Comparison of ENCODE assay signal across 10 cellular contexts in genomic region chr4:67699603-67700002, GRCh38. TPM values are rescaled to one million over a fixed set of nuclear protein-coding genes. Genes with fewer than 3 reads are reported as not detected.
A peak's percentile ranks its signal among the peaks of the same experiment; 100 is the strongest.
DNase-seq lines count a peak whose midpoint lies in the region; ATAC-seq and TF ChIP-seq lines count a peak whose summit lies in the region.
"Had no signal": no experiment of that assay in that cellular context is flagged by ENCODE, and none has a peak within 500 bp of the region (broad histone marks: within the 10 kb centered on the region; RNA-seq: fewer than 3 reads in every experiment).

No MANE protein-coding gene starts in this region.

- peak overlapping the region; percentile 96 for H3K27ac Mint-ChIP-seq in activated CD8-positive, alpha-beta T cell treated with anti-CD3 and anti-CD28 coated beads, Interleukin-2, amount 10 ng/mL, durations not matched to agents 7 days and 5 days
- H3K27ac Mint-ChIP-seq in immature natural killer cell = peak overlapping the region; percentile 92 to 99 (median 98)

- H3K4me1 ChIP-seq in left ventricle myocardium inferior (peaks cover 25% of the 10 kb centered on the region), upper lobe of right lung (peaks cover 5% of the 10 kb centered on the region)

- H3K36me3 Mint-ChIP-seq in activated CD8-positive, alpha-beta T cell treated with anti-CD3 and anti-CD28 coated beads, Interleukin-2, amount 10 ng/mL, durations not matched to agents 7 days and 5 days (ENCODE audit: low read depth) = peaks cover 46% of the 10 kb centered on the region
- peaks cover 3 to 6% (median 4%) of the 10 kb centered on the region in 3 donors for H3K36me3 Mint-ChIP-seq in immature natural killer cell

- CTCF ChIA-PET in activated CD8-positive, alpha-beta T cell treated with anti-CD3 and anti-CD28 coated beads, Interleukin-2, amount 10 ng/mL, durations not matched to agents 7 days and 5 days (lab: Charles Lee) = interaction anchor here (0.8 to 2.3 kb wide), 10 partner anchors 8 to 676 kb away, joined by 3 to 12 read pairs (median 4); partner anchors contain the start of gene CENPC

- no peaks in the 10 kb centered on the region for H3K27me3 Mint-ChIP-seq in activated CD8-positive, alpha-beta T cell treated with anti-CD3 and anti-CD28 coated beads, Interleukin-2, amount 10 ng/mL, durations not matched to agents 7 days and 5 days (ENCODE audit: low read depth)
- H3K27me3 Mint-ChIP-seq in immature natural killer cell (ENCODE audit: low read depth in 3 of 3) = peaks cover 3 to 4% (median 3%) of the 10 kb centered on the region in 3 donors

- TF ChIP-seq CTCF in left ventricle myocardium inferior (IDR thresholded peaks at IDR 0.05; ENCODE audit: borderline replicate concordance) (no peak), upper lobe of right lung (IDR thresholded peaks at IDR 0.05) (no peak)

- no peaks in the 10 kb centered on the region for H3K9me3 Mint-ChIP-seq in activated CD8-positive, alpha-beta T cell treated with anti-CD3 and anti-CD28 coated beads, Interleukin-2, amount 10 ng/mL, durations not matched to agents 7 days and 5 days (ENCODE audit: insufficient read depth)
- H3K9me3 Mint-ChIP-seq in immature natural killer cell = no peaks in the 10 kb centered on the region

- no peaks in the 10 kb centered on the region for H3K9me3 ChIP-seq in left ventricle myocardium inferior (replicated peaks)
- no peaks in the 10 kb centered on the region for H3K9me3 ChIP-seq in upper lobe of right lung

- H3K36me3 ChIP-seq in left ventricle myocardium inferior = no peaks in the 10 kb centered on the region
- no peaks in the 10 kb centered on the region for H3K36me3 ChIP-seq in upper lobe of right lung

- peaks cover 43% of the 10 kb centered on the region for H3K4me1 Mint-ChIP-seq in activated CD8-positive, alpha-beta T cell treated with anti-CD3 and anti-CD28 coated beads, Interleukin-2, amount 10 ng/mL, durations not matched to agents 7 days and 5 days (ENCODE audit: low read depth)
- peaks cover 44 to 71% of the 10 kb centered on the region in 2 donors for H3K4me1 Mint-ChIP-seq in immature natural killer cell

- ATAC-seq in Right ventricle myocardium inferior (no peak), upper lobe of right lung (no peak), HG02870 (IDR thresholded peaks at IDR 0.05; ENCODE audit: unreplicated experiment) (no peak), GM18861 (IDR thresholded peaks at IDR 0.05; ENCODE audit: unreplicated experiment) (no peak), HG02884 (IDR thresholded peaks at IDR 0.05; ENCODE audit: unreplicated experiment) (no peak)
- no peak for ATAC-seq in activated CD8-positive, alpha-beta T cell treated with anti-CD3 and anti-CD28 coated beads, Interleukin-2, amount 10 ng/mL, durations not matched to agents 7 days and 5 days

- POLR2A ChIA-PET in activated CD8-positive, alpha-beta T cell treated with anti-CD3 and anti-CD28 coated beads, Interleukin-2, amount 10 ng/mL, durations not matched to agents 7 days and 5 days (lab: Charles Lee) = interaction anchor here (0.5 to 3.3 kb wide), 3 partner anchors 15 to 176 kb away, joined by 3 to 27 read pairs (median 4); partner anchors contain the start of gene CENPC

- H3K4me3 ChIP-seq in left ventricle myocardium inferior (peak overlapping the region; percentile 89), upper lobe of right lung (peak overlapping the region; percentile 90)

- DNase-seq in left ventricle myocardium inferior (no peak), Right ventricle myocardium inferior (ENCODE audit: missing footprints) (no peak), immature natural killer cell (no peak), upper lobe of right lung (no peak)
- no peak for DNase-seq in activated CD8-positive, alpha-beta T cell treated with anti-CD3 and anti-CD28 coated beads, Interleukin-2, amount 10 ng/mL, durations not matched to agents 7 days and 5 days
- DNase-seq: GDM1 had no signal

- H3K27ac ChIP-seq in left ventricle myocardium inferior (replicated peaks) (no peak overlapping the region), upper lobe of right lung (peak overlapping the region; percentile 88)

- intact Hi-C loops in left ventricle myocardium inferior (cut with micrococcal nuclease) (no loop called here), Right ventricle myocardium inferior (cut with DNase I) (loop anchor here (2.0 kb wide), 1 partner anchor 155 kb away; the partner anchor contains the start of gene CENPC), upper lobe of right lung (cut with DNase I) (no loop called here)

- H3K27me3 ChIP-seq in left ventricle myocardium inferior (ENCODE audit: low read depth) (no peaks in the 10 kb centered on the region), upper lobe of right lung (no peaks in the 10 kb centered on the region)

- peak overlapping the region; percentile 90 for H3K4me3 Mint-ChIP-seq in activated CD8-positive, alpha-beta T cell treated with anti-CD3 and anti-CD28 coated beads, Interleukin-2, amount 10 ng/mL, durations not matched to agents 7 days and 5 days
- H3K4me3 Mint-ChIP-seq in immature natural killer cell = peak overlapping the region; percentile 92 to 98 (median 98)

RNA-seq across cellular contexts. Expression of gene UBA6, which starts 1.4 kb away (rescaled TPM):
- total RNA-seq in left ventricle myocardium inferior (18.2 TPM), Right ventricle myocardium inferior (18.1 TPM), upper lobe of right lung (48.5 TPM)
- total RNA-seq in activated CD8-positive, alpha-beta T cell treated with anti-CD3 and anti-CD28 coated beads, Interleukin-2, amount 10 ng/mL, durations not matched to agents 7 days and 5 days = 10 to 100 TPM; 90.8 to 91.1 TPM
- polyA plus RNA-seq in immature natural killer cell = 10 to 100 TPM; 11.7 to 24.9 (median 12.0) TPM

RNA-seq across cellular contexts. Expression of gene GNRHR, which starts 54.6 kb away (rescaled TPM):
- total RNA-seq in left ventricle myocardium inferior (not detected), Right ventricle myocardium inferior (not detected), upper lobe of right lung (not detected)
- total RNA-seq in activated CD8-positive, alpha-beta T cell treated with anti-CD3 and anti-CD28 coated beads, Interleukin-2, amount 10 ng/mL, durations not matched to agents 7 days and 5 days = not detected
- not detected for polyA plus RNA-seq in immature natural killer cell
- total RNA-seq: ureter had no signal
